9 cellular contexts compared by ENCODE assay signal in the genomic region with DNA sequence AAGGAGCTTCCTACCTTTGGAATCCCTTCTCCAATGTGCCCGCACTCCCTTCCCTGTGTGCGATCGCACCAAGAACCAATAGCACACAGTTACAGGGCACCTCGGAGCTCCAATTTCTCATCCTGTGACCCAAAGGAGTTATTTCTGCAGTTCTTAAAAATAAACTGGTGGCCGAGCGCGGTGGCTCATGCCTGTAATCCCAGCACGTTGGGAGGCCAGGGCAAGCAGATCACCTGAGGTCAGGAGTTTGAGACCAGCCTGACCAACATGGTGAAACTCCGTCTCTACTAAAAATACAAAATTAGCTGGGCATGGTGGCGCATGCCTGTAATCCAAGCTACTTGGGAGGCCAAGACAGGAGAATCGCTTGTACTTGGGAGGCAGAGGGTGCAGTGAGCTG. TPM values are rescaled to one million over a fixed set of nuclear protein-coding genes. Genes with fewer than 3 reads are reported as not detected.
A peak's percentile ranks its signal among the peaks of the same experiment; 100 is the strongest.
DNase-seq lines count a peak whose midpoint lies in the region; ATAC-seq, FAIRE-seq and TF ChIP-seq lines count a peak whose summit lies in the region.
"Not testable (repeated sequence)": the region's sequence is repeated elsewhere in the genome, so short reads cannot be mapped to it uniquely, and the experiment has no call there.
"Had no signal": no experiment of that assay in that cellular context is flagged by ENCODE, and none has a peak within 500 bp of the region (broad histone marks: within the 10 kb centered on the region; RNA-seq: fewer than 3 reads in every experiment).

No MANE protein-coding gene starts in this region.

- 86% methylated on average over 10 of the region's 11 CpGs for WGBS in K562 (ENCODE audit: insufficient coverage, low coverage, missing lambda C conversion rate)

- not testable (repeated sequence) for H3K9me3 ChIP-seq in BLaER1; HCT116 (ENCODE audit: control insufficient read depth in 1 of 2, insufficient read depth in 1 of 2, low read depth in 1 of 2, low read length in 2 of 2); K562 (replicated peaks; ENCODE audit: control insufficient read depth, insufficient read depth, low read depth, low read length); left ventricle myocardium inferior (replicated peaks); gastrocnemius medialis

- H3K9ac ChIP-seq in BLaER1 (peak overlapping the region; percentile 92; the same call in 1 of the 2 replicates), K562 (ENCODE audit: insufficient read depth in 1 of 2, low read depth in 2 of 2, low read length in 2 of 2) (peak overlapping the region in 1 of 2 experiments; percentile 85; a peak in 1 of 4 replicates)
- not testable (repeated sequence) for H3K9ac ChIP-seq in HCT116 (ENCODE audit: low read length)

- H3K27ac Mint-ChIP-seq in activated CD8-positive, alpha-beta T cell treated with anti-CD3 and anti-CD28 coated beads for 36 hours; naive B cell: not testable (repeated sequence)

- H3K4me1 Mint-ChIP-seq in activated CD8-positive, alpha-beta T cell treated with anti-CD3 and anti-CD28 coated beads for 36 hours (ENCODE audit: low read depth): peaks cover 17% of the 10 kb centered on the region
- H3K4me1 Mint-ChIP-seq in naive B cell: peaks cover 20 to 46% (median 37%) of the 10 kb centered on the region in 3 donors

- not testable (repeated sequence) for DNase-seq in HCT116 (ENCODE audit: low read depth, low spot score); RWPE1 (ENCODE audit: low spot score); activated CD8-positive, alpha-beta T cell treated with anti-CD3 and anti-CD28 coated beads for 36 hours; K562 (ENCODE audit: extremely low read depth in 1 of 4, low spot score in 3 of 4); left ventricle myocardium inferior; naive B cell
- DNase-seq in gastrocnemius medialis: peak; percentile 54 to 77

- BruUV-seq in HCT116 (replicated peaks; lab: Mats Ljungman, UMichigan); K562 (replicated peaks; lab: Mats Ljungman, UMichigan): not testable (repeated sequence)

- H2AFZ ChIP-seq in HCT116 (ENCODE audit: low read depth, low read length, poor library complexity, severe bottlenecking); K562 (ENCODE audit: low read depth, low read length): not testable (repeated sequence)

- H3K9me1 ChIP-seq in K562 (ENCODE audit: control insufficient read depth, insufficient read depth, low read length): not testable (repeated sequence)

- CTCF ChIA-PET in HCT116 (lab: Charles Lee); RWPE1 (lab: Yijun Ruan, JAX); activated CD8-positive, alpha-beta T cell treated with anti-CD3 and anti-CD28 coated beads for 36 hours (lab: Charles Lee); K562 (lab: Yijun Ruan, JAX; ENCODE audit: low intra/inter-chr PET ratio): not testable (repeated sequence)

- H3K79me2 ChIP-seq in HCT116 (ENCODE audit: insufficient read depth, low read length) (peaks cover 55% of the 10 kb centered on the region), K562 (ENCODE audit: control insufficient read depth, insufficient read depth, low read length) (peaks cover 52% of the 10 kb centered on the region)

- TF ChIP-seq RAD21 in HCT116 (IDR thresholded peaks at IDR 0.05; ENCODE audit: low read depth); K562 (CRISPR knock-in tag; conservative IDR thresholded peaks at IDR 0.05 in 1 of 2, IDR thresholded peaks at IDR 0.05 in 1 of 2): not testable (repeated sequence)

- H3K9me3 Mint-ChIP-seq in activated CD8-positive, alpha-beta T cell treated with anti-CD3 and anti-CD28 coated beads for 36 hours; naive B cell: not testable (repeated sequence)

- peaks cover 65% of the 10 kb centered on the region for H4K20me1 ChIP-seq in BLaER1
- not testable (repeated sequence) for H4K20me1 ChIP-seq in HCT116 (ENCODE audit: insufficient read depth); K562 (replicated peaks; ENCODE audit: control insufficient read depth, insufficient read depth, low read length)

- H3K36me3 ChIP-seq in BLaER1: peaks cover 47% of the 10 kb centered on the region
- not testable (repeated sequence) for H3K36me3 ChIP-seq in HCT116 (ENCODE audit: control insufficient read depth in 1 of 2, insufficient read depth in 2 of 2, low read length in 2 of 2); left ventricle myocardium inferior; gastrocnemius medialis
- H3K36me3 ChIP-seq in K562 (ENCODE audit: control insufficient read depth, insufficient read depth, low read length): peaks cover 22% of the 10 kb centered on the region; the same call in 2 of the 3 replicates

- RAD21 ChIA-PET in HCT116 (lab: Charles Lee; ENCODE audit: low non-redundant PET in 1 of 2, low total read pairs in 2 of 2, uncharacterized antibody in 2 of 2, unreplicated experiment in 2 of 2): not testable (repeated sequence)

- in situ Hi-C loops in K562 (cut with MboI); gastrocnemius medialis (cut with MboI; ENCODE audit: low sequenced_read_pairs in 4 of 4): not testable (repeated sequence)

- H3K27ac ChIP-seq in BLaER1; HCT116 (ENCODE audit: low read depth, low read length); K562 (ENCODE audit: extremely low read depth, low read depth, low read length): not testable (repeated sequence)
- H3K27ac ChIP-seq in RWPE1: peak overlapping the region; percentile 85
- H3K27ac ChIP-seq in left ventricle myocardium inferior (replicated peaks): peak overlapping the region; percentile 93
- peak overlapping the region; percentile 93 to 98 (median 96) for H3K27ac ChIP-seq in gastrocnemius medialis

- POLR2A ChIA-PET in HCT116 (lab: Charles Lee) (interaction anchor here (1.1 kb wide), 1 partner anchor 10 kb away, joined by 3 read pairs; no protein-coding TSS in a partner anchor), K562 (lab: Yijun Ruan, JAX) (interaction anchor here (0.7 to 2.0 kb wide), 3 partner anchors 14 to 37 kb away, joined by 3 to 4 read pairs (median 3); no protein-coding TSS in a partner anchor)
- POLR2A ChIA-PET in RWPE1 (lab: Yijun Ruan, JAX; ENCODE audit: low non-redundant PET): not testable (repeated sequence)
- POLR2A ChIA-PET in activated CD8-positive, alpha-beta T cell treated with anti-CD3 and anti-CD28 coated beads for 36 hours (lab: Charles Lee): interaction anchor here (0.6 kb wide), 2 partner anchors 145 to 407 kb away, joined by 3 read pairs; no protein-coding TSS in a partner anchor

- H3K4me3 Mint-ChIP-seq in activated CD8-positive, alpha-beta T cell treated with anti-CD3 and anti-CD28 coated beads for 36 hours: peak overlapping the region; percentile 78
- H3K4me3 Mint-ChIP-seq in naive B cell: peak overlapping the region in 5 of 8 donors; percentile 63 to 93 (median 82)

- peaks cover 34% of the 10 kb centered on the region for H3K4me1 ChIP-seq in BLaER1
- peaks cover 12 to 24% of the 10 kb centered on the region in 2 experiments for H3K4me1 ChIP-seq in HCT116 (ENCODE audit: control insufficient read depth in 1 of 2, insufficient read depth in 2 of 2, low read length in 2 of 2)
- peaks cover 13 to 39% of the 10 kb centered on the region in 2 experiments; a peak in 4 of 5 replicates for H3K4me1 ChIP-seq in K562 (replicated peaks in 1 of 2; ENCODE audit: control insufficient read depth in 2 of 2, insufficient read depth in 2 of 2, low read length in 2 of 2)
- peaks cover 45% of the 10 kb centered on the region for H3K4me1 ChIP-seq in left ventricle myocardium inferior
- peaks cover 65 to 75% of the 10 kb centered on the region in 2 donors for H3K4me1 ChIP-seq in gastrocnemius medialis

- not testable (repeated sequence) for H3K4me3 ChIP-seq in BLaER1; HCT116 (replicated peaks in 1 of 2; ENCODE audit: low read depth in 1 of 2, low read length in 2 of 2)
- peak overlapping the region; percentile 75; the same call in 1 of the 2 replicates for H3K4me3 ChIP-seq in K562
- H3K4me3 ChIP-seq in left ventricle myocardium inferior: peak overlapping the region; percentile 96
- peak overlapping the region; percentile 72 to 85 (median 78) for H3K4me3 ChIP-seq in gastrocnemius medialis

- not testable (repeated sequence) for TF ChIP-seq CTCF in HCT116 (IDR thresholded peaks at IDR 0.05 in 2 of 3, conservative IDR thresholded peaks at IDR 0.05 in 1 of 3; ENCODE audit: borderline replicate concordance in 1 of 3, insufficient read depth in 1 of 3, low read depth in 2 of 3, low read length in 2 of 3); RWPE1 (conservative IDR thresholded peaks at IDR 0.05; ENCODE audit: low read depth); activated CD8-positive, alpha-beta T cell treated with anti-CD3 and anti-CD28 coated beads for 36 hours (IDR thresholded peaks at IDR 0.05); K562 (IDR thresholded peaks at IDR 0.05 in 2 of 3, conservative IDR thresholded peaks at IDR 0.05 in 1 of 3; ENCODE audit: insufficient read depth in 2 of 3, low read depth in 1 of 3, low read length in 3 of 3); left ventricle myocardium inferior (IDR thresholded peaks at IDR 0.05; ENCODE audit: borderline replicate concordance); gastrocnemius medialis (IDR thresholded peaks at IDR 0.05 in 4 of 5, conservative IDR thresholded peaks at IDR 0.05 in 1 of 5)

- not testable (repeated sequence) for FAIRE-seq in K562 (lab: Jason Lieb, UNC)

- not testable (repeated sequence) for TF ChIP-seq POLR2A in HCT116 (IDR thresholded peaks at IDR 0.05; ENCODE audit: borderline replicate concordance, extremely low read depth, insufficient read depth, insufficient read length); K562 (conservative IDR thresholded peaks at IDR 0.05); gastrocnemius medialis (IDR thresholded peaks at IDR 0.05)

- H3K27me3 Mint-ChIP-seq in activated CD8-positive, alpha-beta T cell treated with anti-CD3 and anti-CD28 coated beads for 36 hours; naive B cell: not testable (repeated sequence)

- not testable (repeated sequence) for H3K9me2 ChIP-seq in HCT116 (ENCODE audit: insufficient read depth)

- not testable (repeated sequence) for TF ChIP-seq EP300 in K562 (IDR thresholded peaks at IDR 0.05; ENCODE audit: low read length)

- not testable (repeated sequence) for ATAC-seq in HCT116; activated CD8-positive, alpha-beta T cell treated with anti-CD3 and anti-CD28 coated beads for 36 hours; K562; naive B cell (ENCODE audit: low read depth in 2 of 2)
- ATAC-seq in gastrocnemius medialis: peak; percentile 5 to 18

- intact Hi-C loops in HCT116 (cut with micrococcal nuclease) (loop anchor here (5.0 kb wide), 2 partner anchors 131 to 149 kb away; a partner anchor contains a TSS), gastrocnemius medialis (cut with DNase I; ENCODE audit: low total_unique reads) (loop anchor here (2.0 to 5.0 kb wide), 6 partner anchors 34 to 509 kb away; a partner anchor contains a TSS)
- intact Hi-C loops in activated CD8-positive, alpha-beta T cell treated with anti-CD3 and anti-CD28 coated beads for 36 hours (cut with micrococcal nuclease); K562 (cut with micrococcal nuclease); left ventricle myocardium inferior (cut with micrococcal nuclease): not testable (repeated sequence)

- H3K36me3 Mint-ChIP-seq in activated CD8-positive, alpha-beta T cell treated with anti-CD3 and anti-CD28 coated beads for 36 hours (ENCODE audit: low read depth); naive B cell: not testable (repeated sequence)

- not testable (repeated sequence) for H3K27me3 ChIP-seq in BLaER1; HCT116 (ENCODE audit: insufficient read depth, low read length); K562 (ENCODE audit: control insufficient read depth in 2 of 2, insufficient read depth in 2 of 2, low read length in 2 of 2); left ventricle myocardium inferior (ENCODE audit: low read depth); gastrocnemius medialis

- H3K4me2 ChIP-seq in BLaER1 (peak overlapping the region; percentile 96), HCT116 (ENCODE audit: low read length) (peak overlapping the region; percentile 95; the same call in 1 of the 2 replicates)
- not testable (repeated sequence) for H3K4me2 ChIP-seq in K562 (ENCODE audit: insufficient read depth, low read length)

RNA-seq across cellular contexts. Expression of a gene that starts 2.1 kb away (rescaled TPM):
- total RNA-seq in HCT116 (2021; ENCODE audit: unreplicated experiment) (160 TPM), K562 (2014; rRNA removed) (116 and 163 TPM in 2 replicates), K562 (2014; rRNA removed; fragmentation: Illumina TruSeq; extraction: Trizol) (35.0 and 61.9 TPM in 2 replicates), K562 (2015; rRNA removed; fragmentation: Illumina TruSeq; extraction: Trizol) (66.9 and 75.2 TPM in 2 replicates), K562 (2021) (107 and 123 TPM in 2 replicates), left ventricle myocardium inferior (89.1 TPM), gastrocnemius medialis (100 to 1,000 TPM; 407 to 555 (median 524) TPM)
- polyA plus RNA-seq in HCT116 (2012): 157 and 164 TPM in 2 replicates
- 100 to 1,000 TPM; 103 to 104 TPM for total RNA-seq in activated CD8-positive, alpha-beta T cell treated with anti-CD3 and anti-CD28 coated beads for 36 hours
- total RNA-seq in K562 (2011; cell fraction: chromatin; rRNA removed; ENCODE audit: low replicate concordance): 304 and 771 TPM in 2 replicates
- total RNA-seq in K562 (2011; cell fraction: nucleolus; rRNA removed): 391 and 430 TPM in 2 replicates
- total RNA-seq in K562 (2011; cell fraction: nucleoplasm; rRNA removed): 299 and 300 TPM in 2 replicates
- polyA plus RNA-seq in K562 (2011; rRNA removed) (169 and 218 TPM in 2 replicates), K562 (2014; fragmentation: Illumina TruSeq; extraction: Trizol) (151 and 157 TPM in 2 replicates), K562 (2014; fragmentation: Nextera tagmentation; extraction: Ambion mirVana) (10 to 100 TPM in 1 of 2 experiments, 1 to 10 TPM in 1; 5.4 to 10.3 TPM), K562 (2014; rRNA removed) (177 and 178 TPM in 2 replicates), naive B cell (ENCODE audit: low read depth in 6 of 6) (100 to 1,000 TPM in 2 of 6 donors, 10 to 100 TPM in 4; 82.2 to 148 (median 87.7) TPM)
- 168 and 300 TPM in 2 replicates for polyA plus RNA-seq in K562 (2011; cell fraction: cytosol; rRNA removed)
- polyA plus RNA-seq in K562 (2011; cell fraction: nucleus; rRNA removed): 929 and 1,221 TPM in 2 replicates
- polyA plus RNA-seq in K562 (2012): 120 and 121 TPM in 2 replicates
- 83.1 and 97.9 TPM in 2 replicates for polyA minus RNA-seq in K562 (2011; rRNA and poly(A)+ RNA removed)
- 60.5 and 75.9 TPM in 2 replicates for polyA minus RNA-seq in K562 (2011; cell fraction: cytosol; rRNA and poly(A)+ RNA removed)
- 113 and 164 TPM in 2 replicates for polyA minus RNA-seq in K562 (2011; cell fraction: nucleus; rRNA and poly(A)+ RNA removed)

RNA-seq across cellular contexts. Expression of a gene that starts 52.2 kb away (rescaled TPM):
- 41.5 TPM for total RNA-seq in HCT116 (2021; ENCODE audit: unreplicated experiment)
- 22.5 and 24.3 TPM in 2 replicates for polyA plus RNA-seq in HCT116 (2012)
- total RNA-seq in activated CD8-positive, alpha-beta T cell treated with anti-CD3 and anti-CD28 coated beads for 36 hours: under 1 TPM; 0.16 to 0.22 TPM
- 0.58 and 3.2 TPM in 2 replicates for total RNA-seq in K562 (2011; cell fraction: chromatin; rRNA removed; ENCODE audit: low replicate concordance)
- 2.0 and 3.0 TPM in 2 replicates for total RNA-seq in K562 (2011; cell fraction: nucleolus; rRNA removed)
- total RNA-seq in K562 (2011; cell fraction: nucleoplasm; rRNA removed): 0.95 and 1.5 TPM in 2 replicates
- total RNA-seq in K562 (2014; rRNA removed): 2.9 and 3.1 TPM in 2 replicates
- total RNA-seq in K562 (2014; rRNA removed; fragmentation: Illumina TruSeq; extraction: Trizol): 0.35 and 0.47 TPM in 2 replicates
- total RNA-seq in K562 (2015; rRNA removed; fragmentation: Illumina TruSeq; extraction: Trizol): 0.76 and 0.83 TPM in 2 replicates
- total RNA-seq in K562 (2021): 2.6 and 3.3 TPM in 2 replicates
- 2.0 and 2.7 TPM in 2 replicates for polyA plus RNA-seq in K562 (2011; rRNA removed)
- polyA plus RNA-seq in K562 (2011; cell fraction: cytosol; rRNA removed): 3.1 and 11.3 TPM in 2 replicates
- 3.9 and 9.0 TPM in 2 replicates for polyA plus RNA-seq in K562 (2011; cell fraction: nucleus; rRNA removed)
- polyA plus RNA-seq in K562 (2012): 1.8 TPM in 2 replicates
- polyA plus RNA-seq in K562 (2014; fragmentation: Illumina TruSeq; extraction: Trizol): 1.2 and 2.4 TPM in 2 replicates
- under 1 TPM in 1 of 2 experiments, not detected in 1; 0.03 TPM for polyA plus RNA-seq in K562 (2014; fragmentation: Nextera tagmentation; extraction: Ambion mirVana)
- polyA plus RNA-seq in K562 (2014; rRNA removed): 2.3 and 2.8 TPM in 2 replicates
- 0.81 and 1.6 TPM in 2 replicates for polyA minus RNA-seq in K562 (2011; rRNA and poly(A)+ RNA removed)
- polyA minus RNA-seq in K562 (2011; cell fraction: cytosol; rRNA and poly(A)+ RNA removed): 2.4 and 3.1 TPM in 2 replicates
- 0.67 TPM in 2 replicates for polyA minus RNA-seq in K562 (2011; cell fraction: nucleus; rRNA and poly(A)+ RNA removed)
- total RNA-seq in left ventricle myocardium inferior: 2.4 TPM
- polyA plus RNA-seq in naive B cell (ENCODE audit: low read depth in 6 of 6): under 1 TPM in 1 of 6 donors, not detected in 5; 0.09 TPM
- 1 to 10 TPM in 3 of 4 donors, under 1 TPM in 1; 0.92 to 4.7 (median 2.3) TPM for total RNA-seq in gastrocnemius medialis
- total RNA-seq: activated CD8-positive, alpha-beta T cell treated with anti-CD3 and anti-CD28 coated beads, Interleukin-2, amount 10 ng/mL, durations not matched to agents 7 days and 5 days had no signal
